24 cellular contexts compared by ENCODE assay signal in genomic region chr10:119422685-119423509, GRCh38.
A peak's percentile ranks its signal among the peaks of the same experiment; 100 is the strongest.
DNase-seq lines count a peak whose midpoint lies in the region; ATAC-seq and TF ChIP-seq lines count a peak whose summit lies in the region.
"Had no signal": no experiment of that assay in that cellular context is flagged by ENCODE, and none has a peak within 500 bp of the region (broad histone marks: within the 10 kb centered on the region; RNA-seq: fewer than 3 reads in every experiment).

No MANE protein-coding gene starts in this region.

- H3K27ac ChIP-seq in GM23338 (ENCODE audit: low read depth) (no peak overlapping the region), RWPE1 (peak overlapping the region; percentile 40; the same call in 1 of the 2 replicates), heart right ventricle (peak overlapping the region in 7 of 10 donors; percentile 3 to 74 (median 52)), trophoblast cell (ENCODE audit: low read depth, low read length) (no peak overlapping the region)
- H3K27ac ChIP-seq: brain microvascular endothelial cell, prostate gland had no signal

- H3K9me3 Mint-ChIP-seq in GM23338: no peaks in the 10 kb centered on the region
- H3K9me3 Mint-ChIP-seq: activated naive CD4-positive, alpha-beta T cell treated with anti-CD3 and anti-CD28 coated beads, Interleukin-2, amount 10 ng/mL, durations not matched to agents 7 days and 5 days; activated T-helper 17 cell treated with anti-CD3 and anti-CD28 coated beads, Interleukin-2, amount 50 U/mL, for 72 hours; HFFc6 had no signal

- no peak overlapping the region; the same call in 2 of the 3 replicates for H3K4me3 Mint-ChIP-seq in GM23338
- H3K4me3 Mint-ChIP-seq: activated CD8-positive, alpha-beta T cell treated with anti-CD3 and anti-CD28 coated beads, Interleukin-2, amount 10 ng/mL, durations not matched to agents 7 days and 5 days; activated naive CD4-positive, alpha-beta T cell treated with anti-CD3 and anti-CD28 coated beads, Interleukin-2, amount 10 ng/mL, durations not matched to agents 7 days and 5 days; activated T-helper 17 cell treated with anti-CD3 and anti-CD28 coated beads, Interleukin-2, amount 50 U/mL, for 72 hours; HFFc6 had no signal

- H3K18ac ChIP-seq in trophoblast cell (ENCODE audit: low read length): no peak overlapping the region

- no peak overlapping the region for H3K14ac ChIP-seq in trophoblast cell (ENCODE audit: low read length)

- H3K9me3 ChIP-seq in heart right ventricle (no peaks in the 10 kb centered on the region), trophoblast cell (ENCODE audit: insufficient read depth, low read depth, low read length) (peaks cover 8% of the 10 kb centered on the region)
- H3K9me3 ChIP-seq: prostate gland, tibial nerve had no signal

- H3K4ac ChIP-seq in trophoblast cell (ENCODE audit: low read depth, low read length): no peak overlapping the region

- H2BK5ac ChIP-seq in trophoblast cell (ENCODE audit: low read depth, low read length, poor library complexity): no peak overlapping the region

- peak in 1 of 2 experiments; percentile 39; a peak in 2 of 4 replicates for TF ChIP-seq CTCF in GM23338 (conservative IDR thresholded peaks at IDR 0.05; ENCODE audit: low read depth in 2 of 2)
- TF ChIP-seq CTCF in RWPE1 (conservative IDR thresholded peaks at IDR 0.05; ENCODE audit: low read depth): no peak
- no peak for TF ChIP-seq CTCF in heart right ventricle (IDR thresholded peaks at IDR 0.05)
- no peak for TF ChIP-seq CTCF in GM13977 (IDR thresholded peaks at IDR 0.05; ENCODE audit: extremely low read depth, insufficient read depth, missing control alignments)

- H3K23ac ChIP-seq in trophoblast cell (ENCODE audit: low read length): no peak overlapping the region

- no peak overlapping the region for H3K4me3 ChIP-seq in GM23338
- H3K4me3 ChIP-seq in heart right ventricle: no peak overlapping the region
- H3K4me3 ChIP-seq in trophoblast cell (ENCODE audit: low read depth, low read length): peak overlapping the region; percentile 13
- H3K4me3 ChIP-seq: prostate gland, tibial nerve had no signal

- H3K4me1 ChIP-seq in GM23338 (ENCODE audit: insufficient read depth) (peaks cover 7% of the 10 kb centered on the region), heart right ventricle (peaks cover 3 to 28% (median 16%) of the 10 kb centered on the region in 9 donors), trophoblast cell (ENCODE audit: control insufficient read depth in 1 of 2, insufficient read depth in 2 of 2, low read length in 2 of 2) (no peaks in the 10 kb centered on the region)
- H3K4me1 ChIP-seq: prostate gland had no signal

- no peak overlapping the region for H2AK5ac ChIP-seq in trophoblast cell (ENCODE audit: low read length)

- H3K27me3 ChIP-seq in GM23338 (ENCODE audit: insufficient read depth) (no peaks in the 10 kb centered on the region), heart right ventricle (no peaks in the 10 kb centered on the region), trophoblast cell (ENCODE audit: insufficient read depth, low read length) (no peaks in the 10 kb centered on the region)
- H3K27me3 ChIP-seq: brain microvascular endothelial cell, tibial nerve had no signal

- H2AFZ ChIP-seq in GM23338 (no peak overlapping the region), trophoblast cell (ENCODE audit: insufficient read depth, low read length, poor library complexity) (no peak overlapping the region)

- no peaks in the 10 kb centered on the region for H4K20me1 ChIP-seq in GM23338 (replicated peaks; ENCODE audit: insufficient read depth)

- ATAC-seq in GM23338 (peak; percentile 36; the same call in 2 of the 3 replicates), heart right ventricle (no peak), sciatic nerve (no peak), GM21360 (IDR thresholded peaks at IDR 0.05; ENCODE audit: unreplicated experiment) (no peak)
- ATAC-seq: activated CD8-positive, alpha-beta T cell treated with anti-CD3 and anti-CD28 coated beads, Interleukin-2, amount 10 ng/mL, durations not matched to agents 7 days and 5 days; activated T-helper 17 cell treated with anti-CD3 and anti-CD28 coated beads, Interleukin-2, amount 50 U/mL, for 72 hours; left lobe of liver had no signal

- no peak overlapping the region for H4K91ac ChIP-seq in trophoblast cell (ENCODE audit: low read depth, low read length)

- no peak overlapping the region for H3K9ac ChIP-seq in trophoblast cell (ENCODE audit: low read length)

- no peaks in the 10 kb centered on the region for H3K9me2 ChIP-seq in GM23338 (ENCODE audit: insufficient read depth)

- H3K27ac Mint-ChIP-seq in GM23338: no peak overlapping the region
- H3K27ac Mint-ChIP-seq: activated CD8-positive, alpha-beta T cell treated with anti-CD3 and anti-CD28 coated beads, Interleukin-2, amount 10 ng/mL, durations not matched to agents 7 days and 5 days; activated naive CD4-positive, alpha-beta T cell treated with anti-CD3 and anti-CD28 coated beads, Interleukin-2, amount 10 ng/mL, durations not matched to agents 7 days and 5 days; activated T-helper 17 cell treated with anti-CD3 and anti-CD28 coated beads, Interleukin-2, amount 50 U/mL, for 72 hours; HFFc6 had no signal

- H3K27me3 Mint-ChIP-seq in GM23338 (ENCODE audit: insufficient read depth, low read depth, poor library complexity): peaks cover 5% of the 10 kb centered on the region
- H3K27me3 Mint-ChIP-seq: activated naive CD4-positive, alpha-beta T cell treated with anti-CD3 and anti-CD28 coated beads, Interleukin-2, amount 10 ng/mL, durations not matched to agents 7 days and 5 days; activated T-helper 17 cell treated with anti-CD3 and anti-CD28 coated beads, Interleukin-2, amount 50 U/mL, for 72 hours had no signal

- H3F3A ChIP-seq in GM23338 (replicated peaks; ENCODE audit: low read depth): no peaks in the 10 kb centered on the region

- CTCF ChIA-PET in RWPE1 (lab: Yijun Ruan, JAX): interaction anchor here (0.6 to 2.0 kb wide), 4 partner anchors 22 to 1467 kb away, joined by 3 to 12 read pairs (median 4); no protein-coding TSS in a partner anchor

- in situ Hi-C loops in GM13977 (cut with MboI; ENCODE audit: low pct_unique_long_range_greater_than_20kb, low sequenced_read_pairs, unreplicated experiment): no loop called here

- H3K36me3 ChIP-seq in GM23338 (ENCODE audit: insufficient read depth): no peaks in the 10 kb centered on the region
- peaks cover 0 to 64% (median 6%) of the 10 kb centered on the region in 9 donors for H3K36me3 ChIP-seq in heart right ventricle
- H3K36me3 ChIP-seq in trophoblast cell (ENCODE audit: control insufficient read depth in 1 of 2, insufficient read depth in 2 of 2, low read length in 2 of 2): peaks cover 0 to 3% of the 10 kb centered on the region in 2 experiments
- H3K36me3 ChIP-seq: prostate gland had no signal

- no peak overlapping the region for H2BK120ac ChIP-seq in trophoblast cell (ENCODE audit: insufficient read depth, low read length, poor library complexity)

- H3K36me3 Mint-ChIP-seq in GM23338 (ENCODE audit: low read depth): no peaks in the 10 kb centered on the region

- H2BK12ac ChIP-seq in trophoblast cell (ENCODE audit: low read length): no peak overlapping the region

- H3K79me2 ChIP-seq in GM23338 (replicated peaks; ENCODE audit: insufficient read depth) (no peaks in the 10 kb centered on the region), trophoblast cell (ENCODE audit: control insufficient read depth, insufficient read depth, low read length, poor library complexity) (no peaks in the 10 kb centered on the region)

- no peak for DNase-seq in GM23338 (ENCODE audit: low spot score)
- DNase-seq in RWPE1 (ENCODE audit: low spot score): no peak
- no peak for DNase-seq in heart right ventricle
- DNase-seq in trophoblast cell: no peak
- DNase-seq in sciatic nerve (ENCODE audit: low spot score): no peak
- no peak for DNase-seq in GM13977 (ENCODE audit: low spot score)
- no peak for DNase-seq in hippocampal formation (lab: John Stamatoyannopoulos, UW)
- DNase-seq: activated CD4-positive, CD25-positive, alpha-beta regulatory T cell treated with anti-CD3 and anti-CD28 coated beads, Interleukin-2, amount 50 U/mL, for 72 hours; activated CD8-positive, alpha-beta T cell treated with anti-CD3 and anti-CD28 coated beads, Interleukin-2, amount 10 ng/mL, durations not matched to agents 7 days and 5 days; activated naive CD4-positive, alpha-beta T cell treated with anti-CD3 and anti-CD28 coated beads, Interleukin-2, amount 10 ng/mL, durations not matched to agents 7 days and 5 days; amniotic stem cell; brain microvascular endothelial cell; GDM1; HFFc6; NCI-H1105 treated with DMSO at 0.1 percent for 48 hours; NCI-H1930; NCI-H526 treated with DMSO at 0.1 percent for 48 hours; SHP77 treated with DMSO at 0.1 percent for 48 hours; stimulated activated CD4-positive, alpha-beta T cell treated with anti-CD3 and anti-CD28 coated beads, Interleukin-4, amount 100 ng/mL, for 24 hours had no signal

- no peak overlapping the region for H4K12ac ChIP-seq in trophoblast cell (ENCODE audit: low read depth, low read length)

- H3K4me2 ChIP-seq in GM23338: 0 out of 2 replicates have a peak overlapping the region, but pooled peaks have one; percentile 43
- H3K4me2 ChIP-seq in trophoblast cell (ENCODE audit: low read length): no peak overlapping the region

- POLR2A ChIA-PET in RWPE1 (lab: Yijun Ruan, JAX; ENCODE audit: low non-redundant PET): no interaction called here

- H3K79me1 ChIP-seq in trophoblast cell (ENCODE audit: low read length): no peaks in the 10 kb centered on the region

- 86 to 91% methylated on average over 12 of the region's 12 CpGs for WGBS in heart right ventricle, 2 donors
- no CpG with 5 or more reads among the region's 12 CpGs for WGBS in trophoblast cell (ENCODE audit: extremely low coverage, insufficient coverage, insufficient read length)

- intact Hi-C loops in heart right ventricle (cut with DNase I): loop anchor here in 1 of 10 donors (5.0 kb wide), 1 partner anchor 86 kb away; no protein-coding TSS in a partner anchor
- intact Hi-C loops in sciatic nerve (cut with DNase I): no loop called here

- peaks cover 20% of the 10 kb centered on the region for H3K4me1 Mint-ChIP-seq in GM23338
- H3K4me1 Mint-ChIP-seq: activated naive CD4-positive, alpha-beta T cell treated with anti-CD3 and anti-CD28 coated beads, Interleukin-2, amount 10 ng/mL, durations not matched to agents 7 days and 5 days; activated T-helper 17 cell treated with anti-CD3 and anti-CD28 coated beads, Interleukin-2, amount 50 U/mL, for 72 hours had no signal

- H4K8ac ChIP-seq in trophoblast cell (ENCODE audit: low read depth, low read length): no peak overlapping the region

TF ChIP-seq in GM23338, 12 proteins besides CTCF, POLR2A, EP300 and RAD21:
- no peak for TF ChIP-seq STAT1 (IDR thresholded peaks at IDR 0.05; ENCODE audit: unreplicated experiment)

Comparison
In these comparisons a context has a peak if more than half of its experiments do, and no peak if none do; other contexts are left out.
1. H3K27ac ChIP-seq: peak in RWPE1 (single experiment) and heart right ventricle (7 of 10); none in GM23338 (single experiment) and trophoblast cell (single experiment).